ENCODE assay signal across 8 cellular contexts in the genomic region with DNA sequence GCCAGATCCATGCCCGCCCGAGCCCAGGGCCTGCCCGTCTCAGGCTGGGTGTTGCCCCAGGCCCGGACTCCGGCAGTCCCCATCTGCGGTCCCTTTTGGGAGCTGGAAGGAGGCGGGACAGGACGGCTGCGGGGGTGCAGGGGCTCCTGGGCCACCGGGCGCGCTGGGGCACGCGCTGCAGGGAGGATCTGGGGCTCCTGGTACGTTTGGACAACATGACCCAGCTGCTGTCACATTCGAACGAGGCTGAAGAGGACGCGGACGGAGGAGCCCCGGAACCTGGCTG. TPM values are rescaled to one million over a fixed set of nuclear protein-coding genes. Genes with fewer than 3 reads are reported as not detected.
DNase-seq lines count a peak whose midpoint lies in the region; FAIRE-seq and TF ChIP-seq lines count a peak whose summit lies in the region.

No MANE protein-coding gene starts in this region.

- no peak for FAIRE-seq in HTR-8/SVneo (lab: Jason Lieb, UNC)

- DNase-seq in activated CD4-positive, alpha-beta T cell treated with anti-CD3 and anti-CD28 coated beads, Interleukin-2, amount 10 ng/mL, durations not matched to agents 24 days and 14 days = no peak
- no peak for DNase-seq in activated CD4-positive, alpha-beta T cell treated with anti-CD3 and anti-CD28 coated beads for 1 hour
- peak; percentile 29 for DNase-seq in M059J (ENCODE audit: low read depth)
- DNase-seq in nephron progenitor cell = no peak
- DNase-seq in NCI-H69 (lab: John Stamatoyannopoulos, UW) = no peak
- DNase-seq in HTR-8/SVneo (ENCODE audit: insufficient read length, low spot score) = no peak
- no peak for DNase-seq in NK-92 treated with Interleukin-12 subunit alpha and Interleukin-12 subunit beta, amount 100 ng/mL, for 24 hours (lab: John Stamatoyannopoulos, UW)

- H3K9me3 ChIP-seq in duodenal mucosa (ENCODE audit: control insufficient read depth in 1 of 2, low read length in 2 of 2) = no peaks in the 10 kb centered on the region

- H3K27me3 Mint-ChIP-seq in activated CD4-positive, alpha-beta T cell treated with anti-CD3 and anti-CD28 coated beads, Interleukin-2, amount 10 ng/mL, durations not matched to agents 24 days and 14 days = peaks cover 4% of the 10 kb centered on the region
- peaks cover 5% of the 10 kb centered on the region for H3K27me3 Mint-ChIP-seq in nephron progenitor cell (ENCODE audit: low read depth, poor library complexity)

- H3K9me3 Mint-ChIP-seq in activated CD4-positive, alpha-beta T cell treated with anti-CD3 and anti-CD28 coated beads, Interleukin-2, amount 10 ng/mL, durations not matched to agents 24 days and 14 days = no peaks in the 10 kb centered on the region
- peaks cover under 1% of the 10 kb centered on the region for H3K9me3 Mint-ChIP-seq in nephron progenitor cell

- no peak for TF ChIP-seq CTCF in nephron progenitor cell (IDR thresholded peaks at IDR 0.05)

- peaks cover 12% of the 10 kb centered on the region for H3K4me1 Mint-ChIP-seq in activated CD4-positive, alpha-beta T cell treated with anti-CD3 and anti-CD28 coated beads, Interleukin-2, amount 10 ng/mL, durations not matched to agents 24 days and 14 days
- peaks cover 27% of the 10 kb centered on the region for H3K4me1 Mint-ChIP-seq in nephron progenitor cell

- H3K27ac Mint-ChIP-seq in activated CD4-positive, alpha-beta T cell treated with anti-CD3 and anti-CD28 coated beads, Interleukin-2, amount 10 ng/mL, durations not matched to agents 24 days and 14 days = peak overlapping the region; percentile 74
- H3K27ac Mint-ChIP-seq in nephron progenitor cell = no peak overlapping the region

- peak overlapping the region; percentile 70 to 80 for H3K9ac ChIP-seq in duodenal mucosa (ENCODE audit: low read depth in 1 of 2, low read length in 2 of 2)

- H3K4me1 ChIP-seq in duodenal mucosa (ENCODE audit: control insufficient read depth in 1 of 2, insufficient read depth in 2 of 2, low read length in 2 of 2) = peaks cover 18 to 22% of the 10 kb centered on the region in 2 donors

- intact Hi-C loops in activated CD4-positive, alpha-beta T cell treated with anti-CD3 and anti-CD28 coated beads, Interleukin-2, amount 10 ng/mL, durations not matched to agents 24 days and 14 days (cut with micrococcal nuclease) = loop anchor here (2.0 kb wide), 2 partner anchors 18 to 130 kb away; partner anchors contain the start of genes GNB1 and NADK

- no peaks in the 10 kb centered on the region for H3K36me3 Mint-ChIP-seq in activated CD4-positive, alpha-beta T cell treated with anti-CD3 and anti-CD28 coated beads, Interleukin-2, amount 10 ng/mL, durations not matched to agents 24 days and 14 days (ENCODE audit: low read depth)
- no peaks in the 10 kb centered on the region for H3K36me3 Mint-ChIP-seq in nephron progenitor cell (ENCODE audit: low read depth)

- peak overlapping the region; percentile 78 for H3K27ac ChIP-seq in duodenal mucosa (ENCODE audit: low read depth, low read length)

- no peaks in the 10 kb centered on the region for H3K36me3 ChIP-seq in duodenal mucosa (ENCODE audit: control insufficient read depth in 1 of 2, insufficient read depth in 2 of 2, low read length in 2 of 2)

- no peaks in the 10 kb centered on the region for H3K27me3 ChIP-seq in duodenal mucosa (ENCODE audit: control insufficient read depth in 1 of 2, insufficient read depth in 2 of 2, low read length in 2 of 2)

- H3K4me3 ChIP-seq in duodenal mucosa (ENCODE audit: low read depth in 1 of 2, low read length in 2 of 2) = peak overlapping the region; percentile 69 to 76

- H3K4me3 Mint-ChIP-seq in activated CD4-positive, alpha-beta T cell treated with anti-CD3 and anti-CD28 coated beads, Interleukin-2, amount 10 ng/mL, durations not matched to agents 24 days and 14 days = peak overlapping the region; percentile 73
- H3K4me3 Mint-ChIP-seq in nephron progenitor cell = peak overlapping the region; percentile 69

RNA-seq across cellular contexts. Expression of gene CALML6, which starts 6.6 kb away (rescaled TPM):
- 0.59 TPM in 1 of 2 replicates, not detected in the other for total RNA-seq in activated CD4-positive, alpha-beta T cell treated with anti-CD3 and anti-CD28 coated beads, Interleukin-2, amount 10 ng/mL, durations not matched to agents 24 days and 14 days
- total RNA-seq in M059J (2014; rRNA removed; shearing (Covaris generic)) = not detected in 2 replicates

RNA-seq across cellular contexts. Expression of gene TMEM52, which starts 10.6 kb away (rescaled TPM):
- total RNA-seq in activated CD4-positive, alpha-beta T cell treated with anti-CD3 and anti-CD28 coated beads, Interleukin-2, amount 10 ng/mL, durations not matched to agents 24 days and 14 days = 1.1 and 3.1 TPM in 2 replicates
- not detected in 2 replicates for total RNA-seq in M059J (2014; rRNA removed; shearing (Covaris generic))

RNA-seq across cellular contexts. Expression of gene GNB1, which starts 17.6 kb away (rescaled TPM):
- 403 and 422 TPM in 2 replicates for total RNA-seq in activated CD4-positive, alpha-beta T cell treated with anti-CD3 and anti-CD28 coated beads, Interleukin-2, amount 10 ng/mL, durations not matched to agents 24 days and 14 days
- 80.3 and 137 TPM in 2 replicates for total RNA-seq in M059J (2014; rRNA removed; shearing (Covaris generic))
